Comparison of ENCODE assay signal across 1 cellular context in the genomic region with DNA sequence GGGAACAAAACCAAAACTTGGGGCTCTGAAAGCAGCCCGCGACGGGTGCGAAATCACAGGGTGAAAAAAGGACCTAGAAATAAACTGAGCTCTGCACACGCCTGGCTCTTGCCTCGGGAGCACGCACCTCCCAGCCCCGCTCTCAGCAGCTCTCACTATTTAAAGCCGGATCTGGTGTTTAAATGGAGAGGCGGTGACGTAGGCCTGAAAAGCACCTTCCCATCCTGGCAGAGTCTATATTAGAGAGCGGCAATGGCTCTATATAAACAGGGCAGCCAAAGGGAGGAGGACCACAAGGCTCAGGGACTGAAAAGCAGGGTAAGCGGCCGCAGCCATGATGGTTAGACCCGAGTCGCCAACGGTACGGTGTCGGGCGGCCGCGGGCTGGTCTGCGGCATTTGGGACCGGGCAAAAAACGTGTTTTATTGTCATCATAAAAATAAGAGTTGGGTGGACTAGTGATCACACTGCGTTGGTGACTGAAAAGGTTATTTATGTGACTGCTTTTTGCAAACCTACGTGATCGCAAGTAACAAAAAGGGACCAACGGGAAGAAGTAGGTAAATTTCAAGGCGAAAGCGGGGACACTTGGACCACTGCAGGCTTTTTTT.
TF ChIP-seq lines count a peak whose summit lies in the region.

No MANE protein-coding gene starts in this region.

TF ChIP-seq in HepG2, 621 proteins besides CTCF, POLR2A, EP300 and RAD21 (continued from another document and continues in another):
- TF ChIP-seq ASH2L (IDR thresholded peaks at IDR 0.05; ENCODE audit: insufficient read length, low read depth, low read length), result peak; percentile 70
- peak; percentile 32; the same call in 1 of the 2 replicates for TF ChIP-seq NCOA2 (CRISPR knock-in tag; IDR thresholded peaks at IDR 0.05)
- peak; percentile 91 for TF ChIP-seq ATF1 (CRISPR knock-in tag; IDR thresholded peaks at IDR 0.05)
- TF ChIP-seq ZNF564 (CRISPR knock-in tag; IDR thresholded peaks at IDR 0.05), result 0 out of 2 replicates have a peak, but pooled peaks have one; percentile 58
- no peak; the same call in 1 of the 2 replicates for TF ChIP-seq NFYC (CRISPR knock-in tag; IDR thresholded peaks at IDR 0.05)
- TF ChIP-seq KMT2A (CRISPR knock-in tag; IDR thresholded peaks at IDR 0.05), result peak; percentile 60
- TF ChIP-seq SP5 (CRISPR knock-in tag; IDR thresholded peaks at IDR 0.05; ENCODE audit: borderline replicate concordance, low read depth), result peak; percentile 39; the same call in 1 of the 2 replicates
- peak; percentile 61; the same call in 1 of the 2 replicates for TF ChIP-seq ZNF12 (CRISPR knock-in tag; IDR thresholded peaks at IDR 0.05)
- peak; percentile 40; the same call in 1 of the 2 replicates for TF ChIP-seq HDAC2 (CRISPR knock-in tag; IDR thresholded peaks at IDR 0.05)
- 0 out of 2 replicates have a peak, but pooled peaks have one; percentile 63 for TF ChIP-seq ZBTB8A (CRISPR knock-in tag; IDR thresholded peaks at IDR 0.05; ENCODE audit: borderline replicate concordance, low read depth)
- TF ChIP-seq XRCC5 (optimal IDR thresholded peaks at IDR 0.05; ENCODE audit: low read length), result peak; percentile 73
- TF ChIP-seq, protein P1, sequence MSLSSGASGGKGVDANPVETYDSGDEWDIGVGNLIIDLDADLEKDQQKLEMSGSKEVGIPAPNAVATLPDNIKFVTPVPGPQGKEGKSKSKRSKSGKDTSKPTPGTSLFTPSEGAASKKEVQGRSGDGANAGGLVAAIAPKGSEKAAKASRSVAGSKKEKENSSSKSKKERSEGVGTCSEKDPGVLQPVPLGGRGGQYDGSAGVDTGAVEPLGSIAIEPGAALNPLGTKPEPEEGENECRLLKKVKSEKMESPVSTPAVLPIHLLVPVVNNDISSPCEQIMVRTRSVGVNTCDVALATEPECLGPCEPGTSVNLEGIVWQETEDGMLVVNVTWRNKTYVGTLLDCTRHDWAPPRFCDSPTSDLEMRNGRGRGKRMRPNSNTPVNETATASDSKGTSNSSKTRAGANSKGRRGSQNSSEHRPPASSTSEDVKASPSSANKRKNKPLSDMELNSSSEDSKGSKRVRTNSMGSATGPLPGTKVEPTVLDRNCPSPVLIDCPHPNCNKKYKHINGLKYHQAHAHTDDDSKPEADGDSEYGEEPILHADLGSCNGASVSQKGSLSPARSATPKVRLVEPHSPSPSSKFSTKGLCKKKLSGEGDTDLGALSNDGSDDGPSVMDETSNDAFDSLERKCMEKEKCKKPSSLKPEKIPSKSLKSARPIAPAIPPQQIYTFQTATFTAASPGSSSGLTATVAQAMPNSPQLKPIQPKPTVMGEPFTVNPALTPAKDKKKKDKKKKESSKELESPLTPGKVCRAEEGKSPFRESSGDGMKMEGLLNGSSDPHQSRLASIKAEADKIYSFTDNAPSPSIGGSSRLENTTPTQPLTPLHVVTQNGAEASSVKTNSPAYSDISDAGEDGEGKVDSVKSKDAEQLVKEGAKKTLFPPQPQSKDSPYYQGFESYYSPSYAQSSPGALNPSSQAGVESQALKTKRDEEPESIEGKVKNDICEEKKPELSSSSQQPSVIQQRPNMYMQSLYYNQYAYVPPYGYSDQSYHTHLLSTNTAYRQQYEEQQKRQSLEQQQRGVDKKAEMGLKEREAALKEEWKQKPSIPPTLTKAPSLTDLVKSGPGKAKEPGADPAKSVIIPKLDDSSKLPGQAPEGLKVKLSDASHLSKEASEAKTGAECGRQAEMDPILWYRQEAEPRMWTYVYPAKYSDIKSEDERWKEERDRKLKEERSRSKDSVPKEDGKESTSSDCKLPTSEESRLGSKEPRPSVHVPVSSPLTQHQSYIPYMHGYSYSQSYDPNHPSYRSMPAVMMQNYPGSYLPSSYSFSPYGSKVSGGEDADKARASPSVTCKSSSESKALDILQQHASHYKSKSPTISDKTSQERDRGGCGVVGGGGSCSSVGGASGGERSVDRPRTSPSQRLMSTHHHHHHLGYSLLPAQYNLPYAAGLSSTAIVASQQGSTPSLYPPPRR (CRISPR knock-in tag; IDR thresholded peaks at IDR 0.05; ENCODE audit: borderline replicate concordance), result peak; percentile 70
- peak; percentile 87; the same call in 1 of the 2 replicates for TF ChIP-seq SP140L (CRISPR knock-in tag; IDR thresholded peaks at IDR 0.05; ENCODE audit: borderline replicate concordance)
- TF ChIP-seq FLYWCH1 (CRISPR knock-in tag; IDR thresholded peaks at IDR 0.05), result peak; percentile 93; the same call in 1 of the 2 replicates
- TF ChIP-seq, protein P2, sequence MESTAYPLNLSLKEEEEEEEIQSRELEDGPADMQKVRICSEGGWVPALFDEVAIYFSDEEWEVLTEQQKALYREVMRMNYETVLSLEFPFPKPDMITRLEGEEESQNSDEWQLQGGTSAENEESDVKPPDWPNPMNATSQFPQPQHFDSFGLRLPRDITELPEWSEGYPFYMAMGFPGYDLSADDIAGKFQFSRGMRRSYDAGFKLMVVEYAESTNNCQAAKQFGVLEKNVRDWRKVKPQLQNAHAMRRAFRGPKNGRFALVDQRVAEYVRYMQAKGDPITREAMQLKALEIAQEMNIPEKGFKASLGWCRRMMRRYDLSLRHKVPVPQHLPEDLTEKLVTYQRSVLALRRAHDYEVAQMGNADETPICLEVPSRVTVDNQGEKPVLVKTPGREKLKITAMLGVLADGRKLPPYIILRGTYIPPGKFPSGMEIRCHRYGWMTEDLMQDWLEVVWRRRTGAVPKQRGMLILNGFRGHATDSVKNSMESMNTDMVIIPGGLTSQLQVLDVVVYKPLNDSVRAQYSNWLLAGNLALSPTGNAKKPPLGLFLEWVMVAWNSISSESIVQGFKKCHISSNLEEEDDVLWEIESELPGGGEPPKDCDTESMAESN (CRISPR knock-in tag; conservative IDR thresholded peaks at IDR 0.05), result peak; percentile 68; the same call in 1 of the 2 replicates
- TF ChIP-seq, protein P3, sequence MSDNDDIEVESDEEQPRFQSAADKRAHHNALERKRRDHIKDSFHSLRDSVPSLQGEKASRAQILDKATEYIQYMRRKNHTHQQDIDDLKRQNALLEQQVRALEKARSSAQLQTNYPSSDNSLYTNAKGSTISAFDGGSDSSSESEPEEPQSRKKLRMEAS (IDR thresholded peaks at IDR 0.05), result peak; percentile 89
- TF ChIP-seq, protein P4, sequence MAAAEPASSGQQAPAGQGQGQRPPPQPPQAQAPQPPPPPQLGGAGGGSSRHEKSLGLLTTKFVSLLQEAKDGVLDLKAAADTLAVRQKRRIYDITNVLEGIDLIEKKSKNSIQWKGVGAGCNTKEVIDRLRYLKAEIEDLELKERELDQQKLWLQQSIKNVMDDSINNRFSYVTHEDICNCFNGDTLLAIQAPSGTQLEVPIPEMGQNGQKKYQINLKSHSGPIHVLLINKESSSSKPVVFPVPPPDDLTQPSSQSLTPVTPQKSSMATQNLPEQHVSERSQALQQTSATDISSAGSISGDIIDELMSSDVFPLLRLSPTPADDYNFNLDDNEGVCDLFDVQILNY (CRISPR knock-in tag; conservative IDR thresholded peaks at IDR 0.05), result 0 out of 2 replicates have a peak, but pooled peaks have one; percentile 30
- TF ChIP-seq, protein P5, sequence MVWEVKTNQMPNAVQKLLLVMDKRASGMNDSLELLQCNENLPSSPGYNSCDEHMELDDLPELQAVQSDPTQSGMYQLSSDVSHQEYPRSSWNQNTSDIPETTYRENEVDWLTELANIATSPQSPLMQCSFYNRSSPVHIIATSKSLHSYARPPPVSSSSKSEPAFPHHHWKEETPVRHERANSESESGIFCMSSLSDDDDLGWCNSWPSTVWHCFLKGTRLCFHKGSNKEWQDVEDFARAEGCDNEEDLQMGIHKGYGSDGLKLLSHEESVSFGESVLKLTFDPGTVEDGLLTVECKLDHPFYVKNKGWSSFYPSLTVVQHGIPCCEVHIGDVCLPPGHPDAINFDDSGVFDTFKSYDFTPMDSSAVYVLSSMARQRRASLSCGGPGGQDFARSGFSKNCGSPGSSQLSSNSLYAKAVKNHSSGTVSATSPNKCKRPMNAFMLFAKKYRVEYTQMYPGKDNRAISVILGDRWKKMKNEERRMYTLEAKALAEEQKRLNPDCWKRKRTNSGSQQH (CRISPR knock-in tag; IDR thresholded peaks at IDR 0.05; ENCODE audit: low read depth), result peak; percentile 25; the same call in 1 of the 2 replicates
- 0 out of 2 replicates have a peak, but pooled peaks have one; percentile 58 for TF ChIP-seq YEATS4 (CRISPR knock-in tag; IDR thresholded peaks at IDR 0.05; ENCODE audit: borderline replicate concordance)
- TF ChIP-seq ZNF777 (CRISPR knock-in tag; IDR thresholded peaks at IDR 0.05), result no peak
- TF ChIP-seq NRL (CRISPR knock-in tag; IDR thresholded peaks at IDR 0.05; ENCODE audit: borderline replicate concordance), result peak; percentile 71; the same call in 1 of the 2 replicates
- peak; percentile 71 for TF ChIP-seq MEF2D (CRISPR knock-in tag; IDR thresholded peaks at IDR 0.05)
- peak; percentile 34; the same call in 1 of the 2 replicates for TF ChIP-seq ZNF644 (CRISPR knock-in tag; IDR thresholded peaks at IDR 0.05; ENCODE audit: low read depth)
- TF ChIP-seq, protein P6, sequence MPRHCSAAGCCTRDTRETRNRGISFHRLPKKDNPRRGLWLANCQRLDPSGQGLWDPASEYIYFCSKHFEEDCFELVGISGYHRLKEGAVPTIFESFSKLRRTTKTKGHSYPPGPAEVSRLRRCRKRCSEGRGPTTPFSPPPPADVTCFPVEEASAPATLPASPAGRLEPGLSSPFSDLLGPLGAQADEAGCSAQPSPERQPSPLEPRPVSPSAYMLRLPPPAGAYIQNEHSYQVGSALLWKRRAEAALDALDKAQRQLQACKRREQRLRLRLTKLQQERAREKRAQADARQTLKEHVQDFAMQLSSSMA (CRISPR knock-in tag; IDR thresholded peaks at IDR 0.05), result 0 out of 2 replicates have a peak, but pooled peaks have one; percentile 56
- TF ChIP-seq TBX2 (CRISPR knock-in tag; IDR thresholded peaks at IDR 0.05; ENCODE audit: borderline replicate concordance), result peak; percentile 45
- TF ChIP-seq MAF1 (CRISPR knock-in tag; IDR thresholded peaks at IDR 0.05; ENCODE audit: borderline replicate concordance), result no peak
- peak; percentile 60; the same call in 1 of the 2 replicates for TF ChIP-seq ZNF329 (CRISPR knock-in tag; IDR thresholded peaks at IDR 0.05; ENCODE audit: low read depth)
- TF ChIP-seq NCOA5 (CRISPR knock-in tag; IDR thresholded peaks at IDR 0.05), result no peak
- no peak for TF ChIP-seq KLF13 (CRISPR knock-in tag; IDR thresholded peaks at IDR 0.05)
- peak; percentile 81; the same call in 1 of the 2 replicates for TF ChIP-seq NFKB2 (CRISPR knock-in tag; IDR thresholded peaks at IDR 0.05; ENCODE audit: borderline replicate concordance)
- TF ChIP-seq PHF20 (CRISPR knock-in tag; IDR thresholded peaks at IDR 0.05), result 0 out of 2 replicates have a peak, but pooled peaks have one; percentile 28
- 0 out of 2 replicates have a peak, but pooled peaks have one; percentile 72 for TF ChIP-seq ZNF510 (CRISPR knock-in tag; IDR thresholded peaks at IDR 0.05; ENCODE audit: low read depth)
- peak; percentile 72; the same call in 1 of the 2 replicates for TF ChIP-seq ZNF234 (CRISPR knock-in tag; conservative IDR thresholded peaks at IDR 0.05)
- no peak for TF ChIP-seq DNMT1 (CRISPR knock-in tag; IDR thresholded peaks at IDR 0.05)
- TF ChIP-seq SNAI1 (CRISPR knock-in tag; IDR thresholded peaks at IDR 0.05; ENCODE audit: borderline replicate concordance), result 0 out of 2 replicates have a peak, but pooled peaks have one; percentile 46
- TF ChIP-seq, protein P7, sequence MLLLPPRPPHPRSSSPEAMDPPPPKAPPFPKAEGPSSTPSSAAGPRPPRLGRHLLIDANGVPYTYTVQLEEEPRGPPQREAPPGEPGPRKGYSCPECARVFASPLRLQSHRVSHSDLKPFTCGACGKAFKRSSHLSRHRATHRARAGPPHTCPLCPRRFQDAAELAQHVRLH (CRISPR knock-in tag; IDR thresholded peaks at IDR 0.05; ENCODE audit: borderline replicate concordance, low read depth), result 0 out of 2 replicates have a peak, but pooled peaks have one; percentile 83
- peak; percentile 88; the same call in 1 of the 2 replicates for TF ChIP-seq ZNF34 (CRISPR knock-in tag; IDR thresholded peaks at IDR 0.05; ENCODE audit: borderline replicate concordance)
- peak; percentile 83 for TF ChIP-seq SP4 (CRISPR knock-in tag; IDR thresholded peaks at IDR 0.05)
- TF ChIP-seq ZNF792 (CRISPR knock-in tag; IDR thresholded peaks at IDR 0.05), result peak; percentile 52; the same call in 1 of the 2 replicates
- TF ChIP-seq RBFOX2 (IDR thresholded peaks at IDR 0.05; ENCODE audit: low read depth, low read length), result peak; percentile 90
- TF ChIP-seq, protein P8, sequence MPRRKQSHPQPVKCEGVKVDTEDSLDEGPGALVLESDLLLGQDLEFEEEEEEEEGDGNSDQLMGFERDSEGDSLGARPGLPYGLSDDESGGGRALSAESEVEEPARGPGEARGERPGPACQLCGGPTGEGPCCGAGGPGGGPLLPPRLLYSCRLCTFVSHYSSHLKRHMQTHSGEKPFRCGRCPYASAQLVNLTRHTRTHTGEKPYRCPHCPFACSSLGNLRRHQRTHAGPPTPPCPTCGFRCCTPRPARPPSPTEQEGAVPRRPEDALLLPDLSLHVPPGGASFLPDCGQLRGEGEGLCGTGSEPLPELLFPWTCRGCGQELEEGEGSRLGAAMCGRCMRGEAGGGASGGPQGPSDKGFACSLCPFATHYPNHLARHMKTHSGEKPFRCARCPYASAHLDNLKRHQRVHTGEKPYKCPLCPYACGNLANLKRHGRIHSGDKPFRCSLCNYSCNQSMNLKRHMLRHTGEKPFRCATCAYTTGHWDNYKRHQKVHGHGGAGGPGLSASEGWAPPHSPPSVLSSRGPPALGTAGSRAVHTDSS (CRISPR knock-in tag; conservative IDR thresholded peaks at IDR 0.05), result no peak
- no peak for TF ChIP-seq ZNF484 (CRISPR knock-in tag; IDR thresholded peaks at IDR 0.05; ENCODE audit: borderline replicate concordance, low read depth)
- TF ChIP-seq PLRG1 (conservative IDR thresholded peaks at IDR 0.05), result no peak
- 0 out of 2 replicates have a peak, but pooled peaks have one; percentile 22 for TF ChIP-seq CEBPG (CRISPR knock-in tag; IDR thresholded peaks at IDR 0.05)
- peak; percentile 90 for TF ChIP-seq KDM2A (CRISPR knock-in tag; IDR thresholded peaks at IDR 0.05; ENCODE audit: borderline replicate concordance, low read depth)
- peak; percentile 80 for TF ChIP-seq PHF21A (CRISPR knock-in tag; IDR thresholded peaks at IDR 0.05)
- TF ChIP-seq SKI (IDR thresholded peaks at IDR 0.05; ENCODE audit: partially characterized antibody), result peak; percentile 40
